ENCODE assay signal across 9 cellular contexts in genomic region chr3:150469031-150469930, GRCh38.
A peak's percentile ranks its signal among the peaks of the same experiment; 100 is the strongest.
DNase-seq lines count a peak whose midpoint lies in the region; ATAC-seq lines count a peak whose summit lies in the region.
"Had no signal": no experiment of that assay in that cellular context is flagged by ENCODE, and none has a peak within 500 bp of the region (broad histone marks: within the 10 kb centered on the region; RNA-seq: fewer than 3 reads in every experiment).

No MANE protein-coding gene starts in this region.

- 81% methylated on average over 15 of the region's 15 CpGs for WGBS in right cardiac atrium

- no peak overlapping the region for H3K27ac ChIP-seq in right cardiac atrium (ENCODE audit: low read length)
- peak overlapping the region in 17 of 21 experiments; percentile 24 to 76 (median 55) for H3K27ac ChIP-seq in skin epidermis
- H3K27ac ChIP-seq in effector memory CD4-positive, alpha-beta T cell (ENCODE audit: insufficient read depth, low read length, poor library complexity, severe bottlenecking), result no peak overlapping the region

- H3K36me3 ChIP-seq in effector memory CD4-positive, alpha-beta T cell (ENCODE audit: control insufficient read depth, insufficient read depth, low read length), result no peaks in the 10 kb centered on the region

- no peaks in the 10 kb centered on the region for H3K4me1 ChIP-seq in right cardiac atrium (ENCODE audit: control insufficient read depth, insufficient read depth, low read length)
- no peaks in the 10 kb centered on the region for H3K4me1 ChIP-seq in effector memory CD4-positive, alpha-beta T cell (ENCODE audit: control insufficient read depth, insufficient read depth, low read length, poor library complexity, severe bottlenecking)

- no peaks in the 10 kb centered on the region for H3K9me3 ChIP-seq in right cardiac atrium (ENCODE audit: control insufficient read depth, low read length)
- H3K9me3 ChIP-seq in effector memory CD4-positive, alpha-beta T cell (ENCODE audit: control insufficient read depth, low read length), result no peaks in the 10 kb centered on the region

- H3K27me3 ChIP-seq in right cardiac atrium (ENCODE audit: control insufficient read depth, insufficient read depth), result no peaks in the 10 kb centered on the region
- H3K27me3 ChIP-seq in effector memory CD4-positive, alpha-beta T cell (replicated peaks; ENCODE audit: control insufficient read depth, insufficient read depth, low read length, poor library complexity, severe bottlenecking), result no peaks in the 10 kb centered on the region

- H3K4me3 ChIP-seq in right cardiac atrium (ENCODE audit: low read length) (no peak overlapping the region), skin epidermis (no peak overlapping the region)
- no peak overlapping the region for H3K4me3 ChIP-seq in effector memory CD4-positive, alpha-beta T cell (ENCODE audit: insufficient read depth, low read depth, low read length, poor library complexity, severe bottlenecking)

- peak; percentile 62 to 90 for ATAC-seq in right cardiac atrium

- intact Hi-C loops in right cardiac atrium (cut with DNase I), result no loop called here

- peak; percentile 89 for DNase-seq in GM04504 (ENCODE audit: low read depth)
- peak; percentile 80 for DNase-seq in T1000 (lab: John Stamatoyannopoulos, UW)
- peak in 2 of 3 donors; percentile 34 to 42 for DNase-seq in right cardiac atrium
- DNase-seq in activated gamma-delta T cell treated with Interleukin-2 at 50 U/mL for 16 hours, result no peak
- DNase-seq in effector memory CD4-positive, alpha-beta T cell, result no peak
- DNase-seq in NOMO-1 treated with DMSO at 0.1 percent for 48 hours (lab: John Stamatoyannopoulos, UW; ENCODE audit: unreplicated experiment), result no peak
- DNase-seq in globus pallidus (ENCODE audit: low spot score), result no peak
- DNase-seq: foreskin melanocyte had no signal

Comparison
In these comparisons a context has a peak if more than half of its experiments do, and no peak if none do; other contexts are left out.
1. DNase-seq: peak in GM04504 (single experiment), T1000 (single experiment) and right cardiac atrium (2 of 3); none in activated gamma-delta T cell treated with Interleukin-2 at 50 U/mL for 16 hours (single experiment), effector memory CD4-positive, alpha-beta T cell (0 of 3), NOMO-1 treated with DMSO at 0.1 percent for 48 hours (single experiment) and globus pallidus (single experiment).
2. H3K27ac ChIP-seq: peak in skin epidermis (17 of 21); none in right cardiac atrium (single experiment) and effector memory CD4-positive, alpha-beta T cell (single experiment).